Comparison of ENCODE assay signal across 11 cellular contexts in the genomic region with DNA sequence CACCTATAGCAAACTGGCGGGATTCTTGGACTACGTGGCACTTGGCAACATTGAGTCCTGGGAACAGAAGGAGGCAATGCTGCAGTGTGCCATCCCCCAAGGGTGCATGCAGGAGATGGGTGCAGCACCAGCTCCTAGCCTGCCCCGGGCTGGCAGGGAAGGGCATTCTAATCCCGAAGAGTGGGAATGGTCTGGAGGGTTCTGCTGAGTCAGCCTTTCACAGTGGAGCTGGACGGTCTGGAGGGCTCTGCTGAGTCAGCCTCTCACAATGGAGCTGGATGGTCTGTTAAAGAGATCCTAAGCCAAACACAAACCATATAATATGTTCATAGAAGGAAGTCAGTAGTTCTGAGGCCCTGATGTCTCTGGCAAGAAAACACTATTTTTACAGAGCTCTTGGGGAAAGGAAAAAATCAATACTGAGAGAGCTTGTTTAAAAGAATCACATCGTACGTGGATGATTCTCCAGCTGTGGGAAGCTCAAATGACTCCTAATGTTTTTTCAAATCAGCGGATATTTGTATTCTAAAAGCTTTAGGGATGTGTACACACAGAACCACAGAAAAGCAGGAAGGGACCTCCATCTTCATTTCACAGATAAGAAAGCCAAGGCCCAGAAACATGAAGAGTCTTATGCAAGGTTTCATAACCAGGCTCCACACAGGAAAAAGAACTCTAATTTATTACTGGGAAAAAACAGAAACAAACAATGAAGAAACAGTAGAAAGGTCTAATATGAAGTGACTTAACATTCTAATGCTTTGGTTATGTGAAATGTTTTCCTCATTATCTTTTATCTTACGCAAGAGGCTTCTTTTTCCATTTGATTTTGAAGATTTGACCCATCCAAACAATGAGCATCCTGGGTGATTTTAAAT.
DNase-seq lines count a peak whose midpoint lies in the region; TF ChIP-seq lines count a peak whose summit lies in the region.
"Had no signal": no experiment of that assay in that cellular context is flagged by ENCODE, and none has a peak within 500 bp of the region (broad histone marks: within the 10 kb centered on the region; RNA-seq: fewer than 3 reads in every experiment).

No MANE protein-coding gene starts in this region.

- TF ChIP-seq POLR2A in sigmoid colon (IDR thresholded peaks at IDR 0.05), result no peak

- intact Hi-C loops in posterior vena cava (cut with DNase I) (no loop called here), sigmoid colon (cut with DNase I) (no loop called here)

- no peak for TF ChIP-seq CTCF in sigmoid colon (IDR thresholded peaks at IDR 0.05)

- peak; percentile 60 for DNase-seq in H4 (ENCODE audit: low spot score)
- DNase-seq in SIG-M5 treated with dmso at 0.1 percent for 504 hours (lab: John Stamatoyannopoulos, UW; ENCODE audit: unreplicated experiment), result peak; percentile 58
- peak; percentile 73 for DNase-seq in fibroblast of gingiva (ENCODE audit: low read depth)
- peak; percentile 51 for DNase-seq in posterior vena cava (ENCODE audit: low spot score)
- no peak for DNase-seq in DMS153 treated with DMSO at 0.1 percent for 48 hours (lab: John Stamatoyannopoulos, UW; ENCODE audit: unreplicated experiment)
- no peak for DNase-seq in middle frontal gyrus (ENCODE audit: extremely low spot score, low spot score)
- DNase-seq in sigmoid colon, result no peak
- DNase-seq: activated CD4-positive, alpha-beta T cell treated with anti-CD3 and anti-CD28 coated beads for 1 hour; COR-L47; NCI-H1092 treated with DMSO at 0.1 percent for 48 hours; NCI-H526 treated with DMSO at 0.1 percent for 48 hours had no signal

- H3K4me1 ChIP-seq in sigmoid colon, result no peaks in the 10 kb centered on the region

- no peak for TF ChIP-seq EP300 in sigmoid colon (IDR thresholded peaks at IDR 0.05)

- no peaks in the 10 kb centered on the region for H3K27me3 ChIP-seq in sigmoid colon

- H3K9me3 ChIP-seq in sigmoid colon, result no peaks in the 10 kb centered on the region

- H3K36me3 ChIP-seq in sigmoid colon, result peaks cover 0 to 49% (median 15%) of the 10 kb centered on the region in 4 donors

- H3K4me3 ChIP-seq in sigmoid colon, result no peak overlapping the region

- 79 to 89% methylated on average over 9 of the region's 9 CpGs for WGBS in sigmoid colon, 2 donors

- H3K27ac ChIP-seq in sigmoid colon, result peak overlapping the region in 2 of 4 donors; percentile 30 to 36

Comparison
In these comparisons a context has a peak if more than half of its experiments do, and no peak if none do; other contexts are left out.
1. DNase-seq: peak in H4 (single experiment), SIG-M5 treated with dmso at 0.1 percent for 504 hours (single experiment), fibroblast of gingiva (single experiment) and posterior vena cava (single experiment); none in DMS153 treated with DMSO at 0.1 percent for 48 hours (single experiment), middle frontal gyrus (single experiment) and sigmoid colon (single experiment).